18 cellular contexts compared by ENCODE assay signal in the genomic region with DNA sequence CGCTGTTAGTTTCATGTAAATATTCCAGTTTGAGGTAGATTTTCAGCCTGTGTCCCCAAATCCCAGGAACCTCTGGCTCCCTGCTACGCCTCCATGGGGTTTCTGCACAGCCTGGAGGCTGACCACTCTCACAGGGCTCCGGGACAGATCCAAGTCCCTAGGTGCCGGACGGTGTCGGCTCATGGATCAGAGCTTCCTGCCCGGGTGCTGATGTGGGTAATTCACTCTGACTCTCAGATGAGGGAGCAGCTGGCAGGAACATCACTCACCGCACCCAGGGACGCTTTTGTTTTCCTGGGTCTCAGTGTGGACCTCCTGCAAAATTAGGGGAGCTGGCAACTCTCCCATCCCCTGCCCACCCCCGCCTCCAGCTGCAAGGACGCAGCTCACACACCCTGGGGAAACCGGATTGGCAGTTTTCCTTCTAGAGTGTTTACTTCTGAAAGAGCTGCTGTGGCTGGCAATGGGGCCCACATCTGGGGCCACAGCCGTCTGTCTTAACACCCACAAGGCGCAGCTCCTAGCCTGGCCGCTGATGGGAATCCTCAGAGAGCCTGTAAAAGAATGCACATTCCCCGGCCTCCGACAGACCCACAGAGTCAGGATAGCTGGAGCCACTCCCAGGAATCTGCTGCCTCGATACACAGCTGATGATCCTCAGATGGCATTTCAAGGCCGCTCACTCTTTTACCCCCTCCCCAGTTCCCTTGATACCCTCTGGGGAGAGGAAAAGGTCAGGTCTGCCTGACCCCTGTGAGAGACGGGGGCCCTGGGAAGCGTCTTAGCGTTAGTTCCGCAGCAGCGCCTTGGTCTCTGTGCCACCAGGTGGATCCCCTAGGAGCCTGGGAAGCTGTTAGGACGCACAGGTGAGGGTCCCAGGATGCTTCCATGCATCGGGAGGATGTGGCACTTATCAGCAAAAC.
DNase-seq lines count a peak whose midpoint lies in the region; ATAC-seq and TF ChIP-seq lines count a peak whose summit lies in the region.
"Had no signal": no experiment of that assay in that cellular context is flagged by ENCODE, and none has a peak within 500 bp of the region (broad histone marks: within the 10 kb centered on the region; RNA-seq: fewer than 3 reads in every experiment).

No MANE protein-coding gene starts in this region.

- peak overlapping the region in 4 of 5 experiments; percentile 38 to 93 (median 54) for H3K27ac Mint-ChIP-seq in brain
- no peak overlapping the region for H3K27ac Mint-ChIP-seq in mesothelial cell of epicardium
- H3K27ac Mint-ChIP-seq: activated CD4-positive, alpha-beta T cell treated with anti-CD3 and anti-CD28 coated beads, Interleukin-2, amount 10 ng/mL, durations not matched to agents 24 days and 14 days; activated naive CD8-positive, alpha-beta T cell treated with anti-CD3 and anti-CD28 coated beads for 36 hours; T-helper 1 cell treated with Interleukin-12 subunit alpha and Interleukin-12 subunit beta and Interleukin-4 antibody, amounts not matched to agents 30 μg/mL and 1 μg/mL, for 36 hours had no signal

- H3K27me3 ChIP-seq in muscle layer of colon (ENCODE audit: control insufficient read depth in 1 of 2, insufficient read depth in 2 of 2, low read length in 2 of 2), result no peaks in the 10 kb centered on the region
- H3K27me3 ChIP-seq: BE2C, SJSA1, tibial artery had no signal

- H3K36me3 Mint-ChIP-seq in brain (peaks cover 9% of the 10 kb centered on the region), mesothelial cell of epicardium (no peaks in the 10 kb centered on the region)
- H3K36me3 Mint-ChIP-seq: activated naive CD8-positive, alpha-beta T cell treated with anti-CD3 and anti-CD28 coated beads for 36 hours had no signal

- no peak overlapping the region for H3K4me3 Mint-ChIP-seq in brain
- no peak overlapping the region for H3K4me3 Mint-ChIP-seq in mesothelial cell of epicardium
- H3K4me3 Mint-ChIP-seq: activated CD4-positive, alpha-beta T cell treated with anti-CD3 and anti-CD28 coated beads, Interleukin-2, amount 10 ng/mL, durations not matched to agents 24 days and 14 days; activated naive CD8-positive, alpha-beta T cell treated with anti-CD3 and anti-CD28 coated beads for 36 hours; T-helper 1 cell treated with Interleukin-12 subunit alpha and Interleukin-12 subunit beta and Interleukin-4 antibody, amounts not matched to agents 30 μg/mL and 1 μg/mL, for 36 hours had no signal

- H3K4me1 ChIP-seq in muscle layer of colon (ENCODE audit: insufficient read depth, low read length), result peaks cover 31% of the 10 kb centered on the region
- H3K4me1 ChIP-seq: BE2C, parathyroid adenoma, SJSA1 had no signal

- H3K4me1 Mint-ChIP-seq in brain (peaks cover 36% of the 10 kb centered on the region), mesothelial cell of epicardium (no peaks in the 10 kb centered on the region)
- H3K4me1 Mint-ChIP-seq: activated CD4-positive, alpha-beta T cell treated with anti-CD3 and anti-CD28 coated beads, Interleukin-2, amount 10 ng/mL, durations not matched to agents 24 days and 14 days; activated naive CD8-positive, alpha-beta T cell treated with anti-CD3 and anti-CD28 coated beads for 36 hours had no signal

- H3K9ac ChIP-seq in muscle layer of colon (ENCODE audit: low read length), result no peak overlapping the region
- H3K9ac ChIP-seq: parathyroid adenoma had no signal

- H3K27me3 Mint-ChIP-seq in brain (peaks cover 3% of the 10 kb centered on the region), mesothelial cell of epicardium (ENCODE audit: low read depth) (no peaks in the 10 kb centered on the region)
- H3K27me3 Mint-ChIP-seq: activated CD4-positive, alpha-beta T cell treated with anti-CD3 and anti-CD28 coated beads, Interleukin-2, amount 10 ng/mL, durations not matched to agents 24 days and 14 days had no signal

- H3K9me3 Mint-ChIP-seq in brain, result peaks cover 0 to 5% (median 0%) of the 10 kb centered on the region in 5 experiments
- no peaks in the 10 kb centered on the region for H3K9me3 Mint-ChIP-seq in mesothelial cell of epicardium

- ATAC-seq in HG02970 (IDR thresholded peaks at IDR 0.05; ENCODE audit: low FRiP score, unreplicated experiment), result no peak
- ATAC-seq: stimulated activated naive CD8-positive, alpha-beta T cell treated with anti-CD3 and anti-CD28 coated beads, Interleukin-15, Interleukin-2, amounts not matched to agents 100 U/mL and 50 U/mL, for 24 hours had no signal

- TF ChIP-seq CTCF in brain (conservative IDR thresholded peaks at IDR 0.05), result no peak
- no peak for TF ChIP-seq CTCF in mesothelial cell of epicardium (IDR thresholded peaks at IDR 0.05; ENCODE audit: unreplicated experiment)

- no peak overlapping the region for H3K27ac ChIP-seq in muscle layer of colon (ENCODE audit: low read depth, low read length)
- H3K27ac ChIP-seq: parathyroid adenoma, SJSA1, tibial artery had no signal

- H3K36me3 ChIP-seq in muscle layer of colon (ENCODE audit: insufficient read depth, low read length), result no peaks in the 10 kb centered on the region
- H3K36me3 ChIP-seq: BE2C, SJSA1 had no signal

- H3K4me3 ChIP-seq in muscle layer of colon (ENCODE audit: low read depth in 1 of 2, low read length in 2 of 2), result peak overlapping the region; percentile 3 to 37
- H3K4me3 ChIP-seq: SJSA1, tibial artery had no signal

- no peaks in the 10 kb centered on the region for H3K9me3 ChIP-seq in muscle layer of colon (ENCODE audit: low read length)
- H3K9me3 ChIP-seq: BE2C, SJSA1, tibial artery had no signal

- DNase-seq in activated effector memory CD4-positive, alpha-beta T cell treated with anti-CD3 and anti-CD28 coated beads, Interleukin-2, amount 50 U/mL, for 16 hours, result peak; percentile 54
- no peak for DNase-seq in activated effector memory CD4-positive, alpha-beta T cell treated with Interleukin-2 at 50 U/mL for 16 hours
- no peak for DNase-seq in mesothelial cell of epicardium (ENCODE audit: low spot score in 2 of 2, unreplicated experiment in 2 of 2)
- no peak for DNase-seq in effector CD4-positive, alpha-beta T cell
- DNase-seq in stimulated activated CD4-positive, alpha-beta T cell treated with anti-CD3 and anti-CD28 coated beads, Interleukin-12 subunit alpha, Interleukin-12 subunit beta, amount 100 ng/mL, for 4 hours, result no peak
- DNase-seq: activated CD4-positive, alpha-beta T cell treated with anti-CD3 and anti-CD28 coated beads, Interleukin-2, amount 10 ng/mL, durations not matched to agents 24 days and 14 days; activated naive CD8-positive, alpha-beta T cell treated with anti-CD3 and anti-CD28 coated beads for 36 hours; BE2C; KG1; NCI-H774; stimulated activated naive CD8-positive, alpha-beta T cell treated with anti-CD3 and anti-CD28 coated beads, Interleukin-15, Interleukin-2, amounts not matched to agents 100 U/mL and 50 U/mL, for 24 hours had no signal
